29 cellular contexts compared by ENCODE assay signal in the genomic region with DNA sequence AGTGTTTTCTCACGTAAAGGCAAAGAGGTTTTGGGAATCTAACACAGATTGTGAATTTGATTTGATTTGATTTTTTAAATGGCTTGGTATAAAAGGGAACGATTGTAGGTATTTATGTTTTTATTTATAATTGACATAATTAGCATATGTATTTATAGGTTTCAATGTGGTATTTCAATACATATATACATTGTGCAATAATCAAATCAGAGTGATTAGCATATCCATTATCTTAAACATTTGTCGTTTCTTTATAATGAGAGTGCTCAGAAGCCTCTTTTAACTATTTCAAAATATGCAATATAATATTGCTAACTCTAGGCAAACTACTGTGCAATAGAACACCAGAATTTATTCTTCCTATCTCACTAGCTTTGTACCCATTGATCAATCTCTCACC.
"Had no signal": no experiment of that assay in that cellular context is flagged by ENCODE, and none has a peak within 500 bp of the region (broad histone marks: within the 10 kb centered on the region; RNA-seq: fewer than 3 reads in every experiment).

No MANE protein-coding gene starts in this region.

- FAIRE-seq: urothelium cell line had no signal

- H3K4me3 Mint-ChIP-seq: stimulated activated effector memory CD8-positive, alpha-beta T cell treated with anti-CD3 and anti-CD28 coated beads, Interleukin-12 subunit alpha, Interleukin-12 subunit beta, amount 100 ng/mL, for 72 hours; stimulated activated memory B cell treated with anti-CD40 and anti-IgM and Interleukin-4, amounts not matched to agents 10 μg/mL and 1 μg/mL and 100 μg/mL, for 72 hours; stimulated activated naive B cell treated with anti-CD40 and anti-IgM and Interleukin-4, amounts not matched to agents 10 μg/mL and 1 μg/mL and 100 μg/mL, for 72 hours; stimulated activated naive CD8-positive, alpha-beta T cell treated with anti-CD3 and anti-CD28 coated beads, Interleukin-15, amount 100 ng/mL, for 72 hours; stimulated activated naive CD8-positive, alpha-beta T cell treated with anti-CD3 and anti-CD28 coated beads, Interleukin-15, Interleukin-2, amounts not matched to agents 100 ng/mL and 50 ng/mL, for 24 hours; type B pancreatic cell had no signal

- DNase-seq: stimulated activated CD4-positive, alpha-beta T cell treated with anti-CD3 and anti-CD28 coated beads, Interleukin-2, amount 100 ng/mL, for 48 hours; stimulated activated CD4-positive, alpha-beta T cell treated with anti-CD3 and anti-CD28 coated beads, Interleukin-4, amount 100 ng/mL, for 1 hour; stimulated activated CD4-positive, alpha-beta T cell treated with anti-CD3 and anti-CD28 coated beads, Interleukin-4, amount 100 ng/mL, for 24 hours; stimulated activated CD4-positive, alpha-beta T cell treated with anti-CD3 and anti-CD28 coated beads, Interleukin-4, amount 100 ng/mL, for 4 hours; stimulated activated CD8-positive, alpha-beta memory T cell treated with anti-CD3 and anti-CD28 coated beads, Interleukin-4, amount 100 ng/mL, for 48 hours; stimulated activated naive B cell treated with anti-CD40 and anti-IgM and Interleukin-4, amounts not matched to agents 10 μg/mL and 1 μg/mL and 100 μg/mL, for 72 hours; stimulated activated naive CD4-positive, alpha-beta T cell; stimulated activated naive CD4-positive, alpha-beta T cell treated with Interleukin-2 at 50 U/mL for 16 hours; stimulated activated naive CD8-positive, alpha-beta T cell treated with anti-CD3 and anti-CD28 coated beads, Interleukin-15, amount 100 ng/mL, for 72 hours; stimulated activated naive CD8-positive, alpha-beta T cell treated with anti-CD3 and anti-CD28 coated beads, Interleukin-15, Interleukin-2, amounts not matched to agents 100 U/mL and 50 U/mL, for 24 hours; stomach; substantia nigra; testis; thyroid gland; tibial artery; transverse colon; trophoblast cell; upper lobe of left lung; upper lobe of right lung; uterus had no signal

- H3K27ac ChIP-seq: stomach, suprapubic skin, testis, thoracic aorta, thyroid gland, tibial artery, tibial nerve, transverse colon, upper lobe of left lung, upper lobe of right lung, uterus, vagina had no signal

- H3K27ac Mint-ChIP-seq: stimulated activated effector memory CD8-positive, alpha-beta T cell treated with anti-CD3 and anti-CD28 coated beads, Interleukin-12 subunit alpha, Interleukin-12 subunit beta, amount 100 ng/mL, for 72 hours; stimulated activated memory B cell treated with anti-CD40 and anti-IgM and Interleukin-4, amounts not matched to agents 10 μg/mL and 1 μg/mL and 100 μg/mL, for 72 hours; stimulated activated naive B cell treated with anti-CD40 and anti-IgM and Interleukin-4, amounts not matched to agents 10 μg/mL and 1 μg/mL and 100 μg/mL, for 72 hours; stimulated activated naive CD8-positive, alpha-beta T cell treated with anti-CD3 and anti-CD28 coated beads, Interleukin-15, amount 100 ng/mL, for 72 hours; stimulated activated naive CD8-positive, alpha-beta T cell treated with anti-CD3 and anti-CD28 coated beads, Interleukin-15, Interleukin-2, amounts not matched to agents 100 ng/mL and 50 ng/mL, for 24 hours; type B pancreatic cell had no signal

- H3K9me3 ChIP-seq: stomach, suprapubic skin, testis, thoracic aorta, thyroid gland, tibial artery, tibial nerve, transverse colon, upper lobe of left lung, upper lobe of right lung, uterus, vagina had no signal

- H3K36me3 Mint-ChIP-seq: stimulated activated effector memory CD8-positive, alpha-beta T cell treated with anti-CD3 and anti-CD28 coated beads, Interleukin-12 subunit alpha, Interleukin-12 subunit beta, amount 100 ng/mL, for 72 hours; stimulated activated memory B cell treated with anti-CD40 and anti-IgM and Interleukin-4, amounts not matched to agents 10 μg/mL and 1 μg/mL and 100 μg/mL, for 72 hours; stimulated activated naive B cell treated with anti-CD40 and anti-IgM and Interleukin-4, amounts not matched to agents 10 μg/mL and 1 μg/mL and 100 μg/mL, for 72 hours; type B pancreatic cell had no signal

- H3K27me3 ChIP-seq: stomach, suprapubic skin, testis, thyroid gland, tibial artery, tibial nerve, transverse colon, upper lobe of left lung, upper lobe of right lung, uterus, vagina had no signal

- H3K4me3 ChIP-seq: stomach, suprapubic skin, testis, thoracic aorta, thyroid gland, tibial artery, tibial nerve, transverse colon, upper lobe of left lung, upper lobe of right lung, uterus, vagina had no signal

- H3K4me1 ChIP-seq: stomach, suprapubic skin, testis, thyroid gland, tibial artery, tibial nerve, transverse colon, upper lobe of left lung, upper lobe of right lung, uterus, vagina had no signal

- H3K9me3 Mint-ChIP-seq: stimulated activated memory B cell treated with anti-CD40 and anti-IgM and Interleukin-4, amounts not matched to agents 10 μg/mL and 1 μg/mL and 100 μg/mL, for 72 hours; type B pancreatic cell had no signal

- H3K27me3 Mint-ChIP-seq: stimulated activated memory B cell treated with anti-CD40 and anti-IgM and Interleukin-4, amounts not matched to agents 10 μg/mL and 1 μg/mL and 100 μg/mL, for 72 hours; stimulated activated naive B cell treated with anti-CD40 and anti-IgM and Interleukin-4, amounts not matched to agents 10 μg/mL and 1 μg/mL and 100 μg/mL, for 72 hours; stimulated activated naive CD8-positive, alpha-beta T cell treated with anti-CD3 and anti-CD28 coated beads, Interleukin-15, amount 100 ng/mL, for 72 hours; stimulated activated naive CD8-positive, alpha-beta T cell treated with anti-CD3 and anti-CD28 coated beads, Interleukin-15, Interleukin-2, amounts not matched to agents 100 ng/mL and 50 ng/mL, for 24 hours; type B pancreatic cell had no signal

- ATAC-seq: stimulated activated effector memory CD8-positive, alpha-beta T cell treated with anti-CD3 and anti-CD28 coated beads, Interleukin-12 subunit alpha, Interleukin-12 subunit beta, amount 100 ng/mL, for 72 hours; stimulated activated memory B cell treated with anti-CD40 and anti-IgM and Interleukin-4, amounts not matched to agents 10 μg/mL and 1 μg/mL and 100 μg/mL, for 72 hours; stimulated activated naive B cell treated with anti-CD40 and anti-IgM and Interleukin-4, amounts not matched to agents 10 μg/mL and 1 μg/mL and 100 μg/mL, for 72 hours; stimulated activated naive CD8-positive, alpha-beta T cell treated with anti-CD3 and anti-CD28 coated beads, Interleukin-15, amount 100 ng/mL, for 72 hours; stimulated activated naive CD8-positive, alpha-beta T cell treated with anti-CD3 and anti-CD28 coated beads, Interleukin-15, Interleukin-2, amounts not matched to agents 100 U/mL and 50 U/mL, for 24 hours; upper lobe of right lung had no signal

- H3K36me3 ChIP-seq: stomach, suprapubic skin, thoracic aorta, thyroid gland, tibial artery, tibial nerve, transverse colon, upper lobe of left lung, upper lobe of right lung, uterus, vagina had no signal

- H3K4me1 Mint-ChIP-seq: stimulated activated effector memory CD8-positive, alpha-beta T cell treated with anti-CD3 and anti-CD28 coated beads, Interleukin-12 subunit alpha, Interleukin-12 subunit beta, amount 100 ng/mL, for 72 hours; stimulated activated memory B cell treated with anti-CD40 and anti-IgM and Interleukin-4, amounts not matched to agents 10 μg/mL and 1 μg/mL and 100 μg/mL, for 72 hours; stimulated activated naive B cell treated with anti-CD40 and anti-IgM and Interleukin-4, amounts not matched to agents 10 μg/mL and 1 μg/mL and 100 μg/mL, for 72 hours; stimulated activated naive CD8-positive, alpha-beta T cell treated with anti-CD3 and anti-CD28 coated beads, Interleukin-15, amount 100 ng/mL, for 72 hours had no signal
